In the genomic region with DNA sequence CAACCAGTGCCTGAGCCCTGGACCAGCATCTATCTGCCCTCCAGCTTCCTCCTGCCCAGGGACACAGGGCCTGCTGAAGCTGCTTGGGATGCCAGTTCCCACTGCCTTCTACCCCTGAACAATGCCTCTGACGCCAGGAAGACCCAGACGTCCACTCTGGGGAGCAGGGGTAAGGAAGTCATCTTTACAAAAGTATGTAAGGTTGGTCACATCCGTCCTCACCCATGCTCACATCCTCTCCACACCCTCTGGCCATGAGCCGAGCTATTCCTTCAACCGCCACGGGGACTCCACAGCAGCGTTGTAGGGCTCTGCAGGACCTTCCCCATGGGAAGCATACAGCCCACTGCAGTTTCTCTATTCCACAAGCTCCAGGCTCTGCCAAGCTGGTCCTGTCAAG, we compare ENCODE assay signal across 19 cellular contexts. TPM values are rescaled to one million over a fixed set of nuclear protein-coding genes. Genes with fewer than 3 reads are reported as not detected.
"Had no signal": no experiment of that assay in that cellular context is flagged by ENCODE, and none has a peak within 500 bp of the region (broad histone marks: within the 10 kb centered on the region; RNA-seq: fewer than 3 reads in every experiment).

No MANE protein-coding gene starts in this region.

- DNase-seq: activated CD4-positive, alpha-beta T cell treated with anti-CD3 and anti-CD28 coated beads for 1 hour; activated CD8-positive, alpha-beta memory T cell treated with anti-CD3 and anti-CD28 coated beads for 24 hours; activated CD8-positive, alpha-beta memory T cell treated with anti-CD3 and anti-CD28 coated beads, Interleukin-2, amount 50 U/mL, for 48 hours; activated effector memory CD4-positive, alpha-beta T cell treated with anti-CD3 and anti-CD28 coated beads, Interleukin-2, amount 50 U/mL, for 16 hours; activated naive CD4-positive, alpha-beta T cell treated with anti-CD3 and anti-CD28 coated beads, Interleukin-2, amount 50 U/mL, for 16 hours; activated T-cell treated with anti-CD3 and anti-CD28 coated beads, Interleukin-2, amount 50 U/mL, for 72 hours; effector memory CD4-positive, alpha-beta T cell; foreskin fibroblast; glutamatergic neuron; kidney; mesenchymal stem cell; stimulated activated CD4-positive, alpha-beta T cell treated with anti-CD3 and anti-CD28 coated beads, Interleukin-2, amount 100 ng/mL, for 48 hours; WERI-Rb-1 had no signal

- H3K4me3 ChIP-seq: ascending aorta, skin epidermis, transverse colon had no signal

- H3K36me3 ChIP-seq: ascending aorta, transverse colon, WERI-Rb-1 had no signal

- ATAC-seq: activated T-cell treated with anti-CD3 and anti-CD28 coated beads, Interleukin-2, amount 50 U/mL, for 72 hours had no signal

- FAIRE-seq: bronchial epithelial cell, kidney had no signal

- H3K9me3 ChIP-seq: ascending aorta, transverse colon had no signal

- H3K27ac ChIP-seq: ascending aorta, skin epidermis, transverse colon, WERI-Rb-1 had no signal

- H3K27me3 ChIP-seq: ascending aorta, transverse colon had no signal

- H3K4me1 ChIP-seq: ascending aorta, transverse colon had no signal

RNA-seq across cellular contexts. Expression of a gene that starts 58.5 kb away (rescaled TPM):
- total RNA-seq: activated T-cell treated with anti-CD3 and anti-CD28 coated beads, Interleukin-2, amount 50 U/mL, for 72 hours; ascending aorta; bronchial epithelial cell; natural killer cell treated with Interleukin-12 subunit alpha and Interleukin-12 subunit beta and Interleukin-15 and Interleukin-18, amount 100 ng/mL, for 72 hours; T-helper 2 cell treated with Interferon-gamma antibody and Interleukin-4, amounts not matched to agents 100 ng/mL and 5 ng/mL, for 36 hours had no signal
